ENCODE assay signal across 11 cellular contexts in the genomic region with DNA sequence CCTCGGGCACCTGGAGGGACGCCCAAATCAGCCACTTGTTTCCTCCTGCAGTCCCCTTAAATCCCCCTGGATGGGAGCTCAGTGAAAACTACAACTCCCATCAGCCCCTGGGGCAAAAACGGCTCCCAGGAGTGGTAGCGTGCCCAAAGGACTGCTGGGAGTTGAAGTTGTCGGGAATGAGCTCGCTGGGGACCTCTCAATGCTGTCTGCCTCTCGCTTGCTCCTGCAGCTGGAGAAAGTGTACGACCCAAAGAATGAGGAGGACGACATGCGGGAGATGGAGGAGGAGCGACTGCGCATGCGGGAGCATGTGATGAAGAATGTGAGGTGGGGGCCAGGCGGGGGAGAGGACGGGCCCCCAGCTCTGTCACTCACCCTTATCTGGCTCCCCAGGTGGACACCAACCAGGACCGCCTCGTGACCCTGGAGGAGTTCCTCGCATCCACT. TPM values are rescaled to one million over a fixed set of nuclear protein-coding genes. Genes with fewer than 3 reads are reported as not detected.
DNase-seq lines count a peak whose midpoint lies in the region; ATAC-seq lines count a peak whose summit lies in the region.
"Had no signal": no experiment of that assay in that cellular context is flagged by ENCODE, and none has a peak within 500 bp of the region (broad histone marks: within the 10 kb centered on the region; RNA-seq: fewer than 3 reads in every experiment).

No MANE protein-coding gene starts in this region.

- ATAC-seq in GM21786 (IDR thresholded peaks at IDR 0.05; ENCODE audit: unreplicated experiment) (no peak), GM21619 (IDR thresholded peaks at IDR 0.05; ENCODE audit: unreplicated experiment) (no peak), GM21515 (IDR thresholded peaks at IDR 0.05; ENCODE audit: unreplicated experiment) (no peak)

- DNase-seq in AG08395 (ENCODE audit: low spot score): peak; percentile 37
- peak; percentile 33 for DNase-seq in Daoy (ENCODE audit: low read depth)
- peak; percentile 8 for DNase-seq in OCI-M1 (lab: John Stamatoyannopoulos, UW)
- peak; percentile 58 for DNase-seq in germinal center (ENCODE audit: low spot score)
- DNase-seq in kidney glomerular epithelial cell (lab: John Stamatoyannopoulos, UW): no peak
- DNase-seq: activated CD4-positive, CD25-positive, alpha-beta regulatory T cell treated with anti-CD3 and anti-CD28 coated beads, Interleukin-2, amount 50 U/mL, for 72 hours; NCI-H524 treated with DMSO at 0.1 percent for 48 hours had no signal

RNA-seq across cellular contexts. Expression of a gene that starts 14.7 kb away (rescaled TPM):
- total RNA-seq in Daoy (2014; rRNA removed; shearing (Covaris generic)): not detected in 2 replicates

RNA-seq across cellular contexts. Expression of a gene that starts 18.7 kb away (rescaled TPM):
- 105 and 106 TPM in 2 replicates for total RNA-seq in Daoy (2014; rRNA removed; shearing (Covaris generic))

RNA-seq across cellular contexts. Expression of a gene that starts 20.3 kb away (rescaled TPM):
- total RNA-seq in Daoy (2014; rRNA removed; shearing (Covaris generic)): not detected in 2 replicates
- total RNA-seq: urinary bladder had no signal

RNA-seq across cellular contexts. Expression of a gene that starts 35.9 kb away (rescaled TPM):
- total RNA-seq in Daoy (2014; rRNA removed; shearing (Covaris generic)): 43.7 and 54.2 TPM in 2 replicates

RNA-seq across cellular contexts. Expression of a gene that starts 46.3 kb away (rescaled TPM):
- total RNA-seq in Daoy (2014; rRNA removed; shearing (Covaris generic)): 754 and 855 TPM in 2 replicates
